1 cellular context compared by ENCODE assay signal in genomic region chr6:53119349-53119748, GRCh38.
TF ChIP-seq lines count a peak whose summit lies in the region.

No MANE protein-coding gene starts in this region.

TF ChIP-seq in WTC11, 78 proteins besides CTCF, POLR2A, EP300 and RAD21:
- TF ChIP-seq NFYB (CRISPR knock-in tag; conservative IDR thresholded peaks at IDR 0.05; ENCODE audit: low read depth) (no peak), TEAD1 (CRISPR knock-in tag; IDR thresholded peaks at IDR 0.05) (no peak), FOXJ3 (CRISPR knock-in tag; IDR thresholded peaks at IDR 0.05; ENCODE audit: borderline replicate concordance) (no peak), NFE2L1 (CRISPR knock-in tag; IDR thresholded peaks at IDR 0.05) (no peak), ZNF232 (CRISPR knock-in tag; IDR thresholded peaks at IDR 0.05) (no peak), ZNF512 (CRISPR knock-in tag; IDR thresholded peaks at IDR 0.05; ENCODE audit: borderline replicate concordance) (no peak), CREM (CRISPR knock-in tag; IDR thresholded peaks at IDR 0.05) (no peak), FOXP4 (CRISPR knock-in tag; IDR thresholded peaks at IDR 0.05) (no peak), HMGA2 (CRISPR knock-in tag; IDR thresholded peaks at IDR 0.05) (no peak), ZNF317 (CRISPR knock-in tag; IDR thresholded peaks at IDR 0.05; ENCODE audit: borderline replicate concordance, low read depth) (no peak), ZNF396 (CRISPR knock-in tag; IDR thresholded peaks at IDR 0.05; ENCODE audit: borderline replicate concordance) (no peak), ZMAT4 (CRISPR knock-in tag; IDR thresholded peaks at IDR 0.05) (no peak), ATF3 (CRISPR knock-in tag; conservative IDR thresholded peaks at IDR 0.05) (no peak), SMAD4 (CRISPR knock-in tag; IDR thresholded peaks at IDR 0.05) (no peak)
